ENCODE assay signal across 10 cellular contexts in genomic region chr5:116438979-116439554, GRCh38.
"Had no signal": no experiment of that assay in that cellular context is flagged by ENCODE, and none has a peak within 500 bp of the region (broad histone marks: within the 10 kb centered on the region; RNA-seq: fewer than 3 reads in every experiment).

No MANE protein-coding gene starts in this region.

- H3K27ac ChIP-seq: adrenal gland, foreskin keratinocyte, ovary, tibial nerve, vagina had no signal

- ATAC-seq: activated CD4-positive, CD25-positive, alpha-beta regulatory T cell treated with anti-CD3 and anti-CD28 coated beads, Interleukin-2, amount 50 U/mL, for 24 hours; foreskin keratinocyte had no signal

- H3K4me3 Mint-ChIP-seq: neural crest cell had no signal

- H3K9me3 Mint-ChIP-seq: neural crest cell had no signal

- DNase-seq: activated naive CD4-positive, alpha-beta T cell treated with anti-CD3 and anti-CD28 coated beads, Interleukin-2, amount 50 U/mL, for 16 hours; activated T-cell treated with anti-CD3 and anti-CD28 coated beads, Interleukin-2, amount 50 U/mL, for 1 hour; adrenal gland; foreskin keratinocyte; ovary; small intestine had no signal
